ENCODE assay signal across 22 cellular contexts in genomic region chr5:113259034-113259433, GRCh38.
DNase-seq lines count a peak whose midpoint lies in the region; ATAC-seq, FAIRE-seq and TF ChIP-seq lines count a peak whose summit lies in the region.
"Had no signal": no experiment of that assay in that cellular context is flagged by ENCODE, and none has a peak within 500 bp of the region (broad histone marks: within the 10 kb centered on the region; RNA-seq: fewer than 3 reads in every experiment).

No MANE protein-coding gene starts in this region.

- H3K4me1 Mint-ChIP-seq in stimulated activated naive B cell treated with anti-CD40 and anti-IgM and Interleukin-4, amounts not matched to agents 10 μg/mL and 1 μg/mL and 100 μg/mL, for 72 hours = no peaks in the 10 kb centered on the region
- H3K4me1 Mint-ChIP-seq: CD14-positive monocyte; CD8-positive, alpha-beta memory T cell had no signal

- no peaks in the 10 kb centered on the region for H3K36me3 ChIP-seq in RWPE2 (ENCODE audit: low read depth)
- H3K36me3 ChIP-seq: BE2C; BLaER1 treated with 17β-estradiol and CSF1 and Interleukin-3, amounts not matched to agents 10 nM and 100 nM; HAP-1 had no signal

- TF ChIP-seq CTCF in D721Med (IDR thresholded peaks at IDR 0.05; ENCODE audit: insufficient read depth, missing control alignments) (no peak), RWPE2 (IDR thresholded peaks at IDR 0.05; ENCODE audit: poor library complexity, severe bottlenecking) (no peak), fibroblast of the aortic adventitia (IDR thresholded peaks at IDR 0.05; ENCODE audit: insufficient read depth, low read length) (no peak)

- FAIRE-seq in D721Med (lab: Jason Lieb, UNC) (peak; percentile 88), urothelium cell line (lab: Jason Lieb, UNC) (no peak)
- FAIRE-seq: A204.1, GM18507 had no signal

- DNase-seq in D721Med (ENCODE audit: insufficient read length, low spot score) (no peak), RWPE2 (ENCODE audit: low spot score) (no peak), fibroblast of the aortic adventitia (ENCODE audit: low read depth) (peak; percentile 38), urothelium cell line (ENCODE audit: low spot score) (peak; percentile 9), AG08396 (ENCODE audit: low spot score) (no peak)
- DNase-seq in stimulated activated naive B cell treated with anti-CD40 and anti-IgM and Interleukin-4, amounts not matched to agents 10 μg/mL and 1 μg/mL and 100 μg/mL, for 72 hours = no peak
- DNase-seq: AML-193; BE2C; CD4-positive, alpha-beta T cell; CD8-positive, alpha-beta memory T cell; DMS53; DMS79 treated with DMSO at 0.1 percent for 48 hours; GF-D8; HFFc6 had no signal

- H3K27ac Mint-ChIP-seq in stimulated activated naive B cell treated with anti-CD40 and anti-IgM and Interleukin-4, amounts not matched to agents 10 μg/mL and 1 μg/mL and 100 μg/mL, for 72 hours = no peak overlapping the region
- H3K27ac Mint-ChIP-seq: CD14-positive monocyte; CD4-positive, alpha-beta T cell; CD8-positive, alpha-beta memory T cell; GM23338; HFFc6 had no signal

- no peak overlapping the region for H3K27ac ChIP-seq in RWPE2 (ENCODE audit: poor library complexity, severe bottlenecking)
- H3K27ac ChIP-seq: 22Rv1; BLaER1 treated with 17β-estradiol and CSF1 and Interleukin-3, amounts not matched to agents 10 nM and 100 nM had no signal

- H3K4me3 Mint-ChIP-seq in stimulated activated naive B cell treated with anti-CD40 and anti-IgM and Interleukin-4, amounts not matched to agents 10 μg/mL and 1 μg/mL and 100 μg/mL, for 72 hours = no peak overlapping the region
- H3K4me3 Mint-ChIP-seq: CD14-positive monocyte; CD4-positive, alpha-beta T cell; CD8-positive, alpha-beta memory T cell; GM23338; HFFc6 had no signal

- no peaks in the 10 kb centered on the region for H3K9me3 Mint-ChIP-seq in stimulated activated naive B cell treated with anti-CD40 and anti-IgM and Interleukin-4, amounts not matched to agents 10 μg/mL and 1 μg/mL and 100 μg/mL, for 72 hours
- H3K9me3 Mint-ChIP-seq: CD4-positive, alpha-beta T cell; CD8-positive, alpha-beta memory T cell; HFFc6 had no signal

- no peaks in the 10 kb centered on the region for H3K36me3 Mint-ChIP-seq in stimulated activated naive B cell treated with anti-CD40 and anti-IgM and Interleukin-4, amounts not matched to agents 10 μg/mL and 1 μg/mL and 100 μg/mL, for 72 hours
- H3K36me3 Mint-ChIP-seq: CD14-positive monocyte had no signal

- H3K4me3 ChIP-seq in RWPE2 (ENCODE audit: severe bottlenecking) (no peak overlapping the region), fibroblast of the aortic adventitia (ENCODE audit: low read depth, low read length) (no peak overlapping the region)
- H3K4me3 ChIP-seq: BLaER1 treated with 17β-estradiol and CSF1 and Interleukin-3, amounts not matched to agents 10 nM and 100 nM; GM23338; HAP-1 had no signal

- no peaks in the 10 kb centered on the region for H3K27me3 ChIP-seq in RWPE2 (ENCODE audit: insufficient read depth, poor library complexity, severe bottlenecking)
- H3K27me3 ChIP-seq: BE2C; BLaER1 treated with 17β-estradiol and CSF1 and Interleukin-3, amounts not matched to agents 10 nM and 100 nM had no signal

- H3K27me3 Mint-ChIP-seq in stimulated activated naive B cell treated with anti-CD40 and anti-IgM and Interleukin-4, amounts not matched to agents 10 μg/mL and 1 μg/mL and 100 μg/mL, for 72 hours = peaks cover 10 to 16% of the 10 kb centered on the region in 2 donors

- ATAC-seq in RWPE2 (ENCODE audit: low read depth) (peak; percentile 60; the same call in 2 of the 3 replicates), HG03175 (IDR thresholded peaks at IDR 0.05; ENCODE audit: unreplicated experiment) (no peak)
- ATAC-seq in stimulated activated naive B cell treated with anti-CD40 and anti-IgM and Interleukin-4, amounts not matched to agents 10 μg/mL and 1 μg/mL and 100 μg/mL, for 72 hours (replicated peaks) = no peak
- ATAC-seq: GM23338 had no signal

- no peaks in the 10 kb centered on the region for H3K9me3 ChIP-seq in RWPE2 (ENCODE audit: severe bottlenecking)
- H3K9me3 ChIP-seq: BE2C; BLaER1 treated with 17β-estradiol and CSF1 and Interleukin-3, amounts not matched to agents 10 nM and 100 nM had no signal

- peaks cover 25% of the 10 kb centered on the region for H3K4me1 ChIP-seq in RWPE2 (ENCODE audit: insufficient read depth, poor library complexity, severe bottlenecking)
- H3K4me1 ChIP-seq: BLaER1 treated with 17β-estradiol and CSF1 and Interleukin-3, amounts not matched to agents 10 nM and 100 nM had no signal

Comparison
In these comparisons a context has a peak if more than half of its experiments do, and no peak if none do; other contexts are left out.
1. DNase-seq: peak in fibroblast of the aortic adventitia (single experiment) and urothelium cell line (single experiment); none in D721Med (single experiment), RWPE2 (single experiment), stimulated activated naive B cell treated with anti-CD40 and anti-IgM and Interleukin-4, amounts not matched to agents 10 μg/mL and 1 μg/mL and 100 μg/mL, for 72 hours (single experiment) and AG08396 (single experiment).